ENCODE assay signal across 10 cellular contexts in the genomic region with DNA sequence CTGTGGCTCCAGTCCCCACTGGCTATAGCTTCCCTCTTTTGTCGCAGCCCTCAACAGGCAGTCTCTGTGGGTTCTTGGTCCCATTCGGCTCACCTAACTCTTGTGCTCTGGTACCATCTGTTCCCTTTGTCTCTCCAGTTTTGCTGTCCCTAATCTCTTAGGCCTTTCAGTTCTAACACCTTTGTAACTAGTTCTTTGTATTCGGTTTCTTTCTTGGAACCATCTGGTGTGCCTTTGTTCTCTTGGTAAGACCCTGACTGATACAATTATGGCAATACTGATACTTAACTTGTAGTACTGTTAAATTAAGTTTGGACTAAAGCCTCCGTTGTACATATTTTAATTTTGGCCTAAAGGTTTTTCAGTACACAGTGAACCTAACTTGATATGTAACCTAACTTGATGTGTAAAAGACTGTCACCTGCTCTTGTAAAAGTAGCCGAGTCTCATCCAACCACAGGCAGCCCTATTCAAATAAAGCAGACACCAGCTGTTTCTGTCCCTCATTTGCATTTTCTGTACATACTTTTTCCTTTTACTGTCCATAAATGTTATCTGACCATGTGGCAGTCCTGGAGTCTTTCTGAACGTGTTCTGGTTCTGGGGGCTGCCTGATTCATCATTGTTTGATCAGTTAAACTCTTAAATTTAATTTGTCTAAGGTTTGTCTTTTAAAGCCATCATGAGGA. TPM values are rescaled to one million over a fixed set of nuclear protein-coding genes. Genes with fewer than 3 reads are reported as not detected.
DNase-seq lines count a peak whose midpoint lies in the region; ATAC-seq, FAIRE-seq and TF ChIP-seq lines count a peak whose summit lies in the region.
"Had no signal": no experiment of that assay in that cellular context is flagged by ENCODE, and none has a peak within 500 bp of the region (broad histone marks: within the 10 kb centered on the region; RNA-seq: fewer than 3 reads in every experiment).

No MANE protein-coding gene starts in this region.

- H3K27ac ChIP-seq in K562 (ENCODE audit: extremely low read depth, low read depth, low read length) (no peak overlapping the region), brain microvascular endothelial cell (no peak overlapping the region)

- intact Hi-C loops in K562 (cut with micrococcal nuclease), result no loop called here

- POLR2A ChIA-PET in K562 (lab: Yijun Ruan, JAX), result no interaction called here

- no peaks in the 10 kb centered on the region for H3K36me3 ChIP-seq in K562 (ENCODE audit: control insufficient read depth, insufficient read depth, low read length)
- H3K36me3 ChIP-seq in brain microvascular endothelial cell (replicated peaks), result no peaks in the 10 kb centered on the region

- DNase-seq in GM18507 (ENCODE audit: extremely low spot score, insufficient read length, low read depth) (no peak), K562 (ENCODE audit: extremely low read depth in 1 of 4, low spot score in 3 of 4) (no peak), NOMO-1 (lab: John Stamatoyannopoulos, UW; ENCODE audit: unreplicated experiment in 2 of 2) (no peak), brain microvascular endothelial cell (no peak), MV-4-11 (lab: John Stamatoyannopoulos, UW) (no peak)
- DNase-seq in stimulated activated CD4-positive, alpha-beta T cell treated with anti-CD3 and anti-CD28 coated beads, Interleukin-12 subunit alpha, Interleukin-12 subunit beta, amount 100 ng/mL, for 4 hours, result no peak
- DNase-seq: cortex of kidney, left ventricle myocardium superior had no signal

- no peak overlapping the region for H3K9ac ChIP-seq in K562 (ENCODE audit: insufficient read depth in 1 of 2, low read depth in 2 of 2, low read length in 2 of 2)

- TF ChIP-seq CTCF in K562 (IDR thresholded peaks at IDR 0.05 in 2 of 3, conservative IDR thresholded peaks at IDR 0.05 in 1 of 3; ENCODE audit: insufficient read depth in 2 of 3, low read depth in 1 of 3, low read length in 3 of 3) (no peak), brain microvascular endothelial cell (IDR thresholded peaks at IDR 0.05; ENCODE audit: low read depth, low read length, missing control alignments) (no peak)

- no TSS peak for BruUV-seq in K562 (replicated peaks; lab: Mats Ljungman, UMichigan)

- peaks cover 2% of the 10 kb centered on the region for H3K79me2 ChIP-seq in K562 (ENCODE audit: control insufficient read depth, insufficient read depth, low read length)

- H4K20me1 ChIP-seq in K562 (replicated peaks; ENCODE audit: control insufficient read depth, insufficient read depth, low read length), result no peaks in the 10 kb centered on the region; the same call in 1 of the 2 replicates

- H3K4me1 ChIP-seq in K562 (replicated peaks in 1 of 2; ENCODE audit: control insufficient read depth in 2 of 2, insufficient read depth in 2 of 2, low read length in 2 of 2), result peaks cover 0 to 17% of the 10 kb centered on the region in 2 experiments; a peak in 3 of 5 replicates

- no peak for TF ChIP-seq RAD21 in K562 (CRISPR knock-in tag; conservative IDR thresholded peaks at IDR 0.05 in 1 of 2, IDR thresholded peaks at IDR 0.05 in 1 of 2)

- H3K27me3 ChIP-seq in K562 (ENCODE audit: control insufficient read depth in 2 of 2, insufficient read depth in 2 of 2, low read length in 2 of 2), result no peaks in the 10 kb centered on the region
- no peaks in the 10 kb centered on the region for H3K27me3 ChIP-seq in brain microvascular endothelial cell (replicated peaks)

- TF ChIP-seq EP300 in K562 (IDR thresholded peaks at IDR 0.05; ENCODE audit: low read length), result no peak

- no peaks in the 10 kb centered on the region for H3K9me3 ChIP-seq in K562 (replicated peaks; ENCODE audit: control insufficient read depth, insufficient read depth, low read depth, low read length)

- FAIRE-seq in GM18507 (lab: Jason Lieb, UNC) (peak; percentile 95), K562 (lab: Jason Lieb, UNC) (peak; percentile 15)

- H3K4me3 ChIP-seq in K562 (no peak overlapping the region), brain microvascular endothelial cell (ENCODE audit: low read depth, low read length) (no peak overlapping the region)

- H2AFZ ChIP-seq in K562 (ENCODE audit: low read depth, low read length), result peak overlapping the region; percentile 71

- H3K9me1 ChIP-seq in K562 (ENCODE audit: control insufficient read depth, insufficient read depth, low read length), result no peaks in the 10 kb centered on the region

- ATAC-seq in GM21367 (IDR thresholded peaks at IDR 0.05; ENCODE audit: unreplicated experiment), result peak; percentile 53
- ATAC-seq in HG03354 (IDR thresholded peaks at IDR 0.05; ENCODE audit: poor library complexity, severe bottlenecking, unreplicated experiment), result peak; percentile 66
- peak; percentile 19; the same call in 2 of the 3 replicates for ATAC-seq in K562
- ATAC-seq: left ventricle myocardium superior had no signal

- in situ Hi-C loops in K562 (cut with MboI) (no loop called here), brain microvascular endothelial cell (cut with HindIII; ENCODE audit: low pct_ligation_motif_present, low sequenced_read_pairs) (no loop called here)

- H3K4me2 ChIP-seq in K562 (ENCODE audit: insufficient read depth, low read length), result no peak overlapping the region; the same call in 1 of the 2 replicates

- CTCF ChIA-PET in K562 (lab: Yijun Ruan, JAX; ENCODE audit: low intra/inter-chr PET ratio), result no interaction called here

- 39% methylated on average over 6 of the region's 6 CpGs for WGBS in K562 (ENCODE audit: insufficient coverage, low coverage, missing lambda C conversion rate)

- no peak for TF ChIP-seq POLR2A in K562 (conservative IDR thresholded peaks at IDR 0.05)

TF ChIP-seq in K562, 482 proteins besides CTCF, POLR2A, EP300 and RAD21 (continues in another document):
- TF ChIP-seq, protein P1, sequence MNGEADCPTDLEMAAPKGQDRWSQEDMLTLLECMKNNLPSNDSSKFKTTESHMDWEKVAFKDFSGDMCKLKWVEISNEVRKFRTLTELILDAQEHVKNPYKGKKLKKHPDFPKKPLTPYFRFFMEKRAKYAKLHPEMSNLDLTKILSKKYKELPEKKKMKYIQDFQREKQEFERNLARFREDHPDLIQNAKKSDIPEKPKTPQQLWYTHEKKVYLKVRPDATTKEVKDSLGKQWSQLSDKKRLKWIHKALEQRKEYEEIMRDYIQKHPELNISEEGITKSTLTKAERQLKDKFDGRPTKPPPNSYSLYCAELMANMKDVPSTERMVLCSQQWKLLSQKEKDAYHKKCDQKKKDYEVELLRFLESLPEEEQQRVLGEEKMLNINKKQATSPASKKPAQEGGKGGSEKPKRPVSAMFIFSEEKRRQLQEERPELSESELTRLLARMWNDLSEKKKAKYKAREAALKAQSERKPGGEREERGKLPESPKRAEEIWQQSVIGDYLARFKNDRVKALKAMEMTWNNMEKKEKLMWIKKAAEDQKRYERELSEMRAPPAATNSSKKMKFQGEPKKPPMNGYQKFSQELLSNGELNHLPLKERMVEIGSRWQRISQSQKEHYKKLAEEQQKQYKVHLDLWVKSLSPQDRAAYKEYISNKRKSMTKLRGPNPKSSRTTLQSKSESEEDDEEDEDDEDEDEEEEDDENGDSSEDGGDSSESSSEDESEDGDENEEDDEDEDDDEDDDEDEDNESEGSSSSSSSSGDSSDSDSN (IDR thresholded peaks at IDR 0.05; ENCODE audit: borderline replicate concordance in 1 of 2, low read depth in 2 of 2, low read length in 2 of 2), result no peak
- TF ChIP-seq ETV1 (tag; conservative IDR thresholded peaks at IDR 0.05; ENCODE audit: low read depth) (no peak), CBFA2T3 (IDR thresholded peaks at IDR 0.05) (no peak), SMAD3 (CRISPR knock-in tag; conservative IDR thresholded peaks at IDR 0.05) (no peak)

RNA-seq across cellular contexts. Expression of a gene that starts 4.8 kb away (rescaled TPM):
- total RNA-seq in K562 (2011; cell fraction: chromatin; rRNA removed; ENCODE audit: low replicate concordance), result 5.0 and 7.2 TPM in 2 replicates
- 5.2 and 5.7 TPM in 2 replicates for total RNA-seq in K562 (2011; cell fraction: nucleolus; rRNA removed)
- 6.1 and 6.8 TPM in 2 replicates for total RNA-seq in K562 (2011; cell fraction: nucleoplasm; rRNA removed)
- total RNA-seq in K562 (2014; rRNA removed) (18.3 and 20.2 TPM in 2 replicates), K562 (2014; rRNA removed; fragmentation: Illumina TruSeq; extraction: Trizol) (24.0 and 26.7 TPM in 2 replicates), K562 (2015; rRNA removed; fragmentation: Illumina TruSeq; extraction: Trizol) (24.5 and 26.0 TPM in 2 replicates), K562 (2021) (19.3 and 20.7 TPM in 2 replicates)
- polyA plus RNA-seq in K562 (2011; rRNA removed) (14.5 and 16.5 TPM in 2 replicates), K562 (2014; fragmentation: Illumina TruSeq; extraction: Trizol) (25.4 and 26.7 TPM in 2 replicates), K562 (2014; fragmentation: Nextera tagmentation; extraction: Ambion mirVana) (10 to 100 TPM; 10.4 to 16.4 TPM), K562 (2014; rRNA removed) (20.8 and 23.4 TPM in 2 replicates)
- polyA plus RNA-seq in K562 (2011; cell fraction: cytosol; rRNA removed), result 10.5 and 14.4 TPM in 2 replicates
- polyA plus RNA-seq in K562 (2011; cell fraction: nucleus; rRNA removed), result 3.4 and 3.9 TPM in 2 replicates
- polyA plus RNA-seq in K562 (2012), result 14.4 and 17.9 TPM in 2 replicates
- 8.6 and 9.7 TPM in 2 replicates for polyA minus RNA-seq in K562 (2011; rRNA and poly(A)+ RNA removed)
- polyA minus RNA-seq in K562 (2011; cell fraction: cytosol; rRNA and poly(A)+ RNA removed), result 8.9 and 10.0 TPM in 2 replicates
- polyA minus RNA-seq in K562 (2011; cell fraction: nucleus; rRNA and poly(A)+ RNA removed), result 4.3 and 7.1 TPM in 2 replicates

RNA-seq across cellular contexts. Expression of a gene that starts 7.3 kb away (rescaled TPM):
- total RNA-seq in K562 (2011; cell fraction: chromatin; rRNA removed; ENCODE audit: low replicate concordance), result 30.1 and 42.9 TPM in 2 replicates
- 23.3 and 31.2 TPM in 2 replicates for total RNA-seq in K562 (2011; cell fraction: nucleolus; rRNA removed)
- 25.7 and 27.6 TPM in 2 replicates for total RNA-seq in K562 (2011; cell fraction: nucleoplasm; rRNA removed)
- total RNA-seq in K562 (2014; rRNA removed), result 17.5 and 28.1 TPM in 2 replicates
- total RNA-seq in K562 (2014; rRNA removed; fragmentation: Illumina TruSeq; extraction: Trizol), result 21.7 and 22.9 TPM in 2 replicates
- 23.9 and 25.3 TPM in 2 replicates for total RNA-seq in K562 (2015; rRNA removed; fragmentation: Illumina TruSeq; extraction: Trizol)
- total RNA-seq in K562 (2021), result 17.7 and 18.3 TPM in 2 replicates
- polyA plus RNA-seq in K562 (2011; rRNA removed), result 27.6 and 34.8 TPM in 2 replicates
- polyA plus RNA-seq in K562 (2011; cell fraction: cytosol; rRNA removed), result 25.0 and 26.2 TPM in 2 replicates
- polyA plus RNA-seq in K562 (2011; cell fraction: nucleus; rRNA removed), result 25.8 and 37.3 TPM in 2 replicates
- 15.7 and 23.8 TPM in 2 replicates for polyA plus RNA-seq in K562 (2012)
- 14.4 and 17.5 TPM in 2 replicates for polyA plus RNA-seq in K562 (2014; fragmentation: Illumina TruSeq; extraction: Trizol)
- polyA plus RNA-seq in K562 (2014; fragmentation: Nextera tagmentation; extraction: Ambion mirVana), result 1 to 10 TPM; 5.4 to 7.4 TPM
- polyA plus RNA-seq in K562 (2014; rRNA removed), result 13.5 and 16.2 TPM in 2 replicates
- polyA minus RNA-seq in K562 (2011; rRNA and poly(A)+ RNA removed), result 65.6 and 70.4 TPM in 2 replicates
- polyA minus RNA-seq in K562 (2011; cell fraction: cytosol; rRNA and poly(A)+ RNA removed), result 22.4 and 24.8 TPM in 2 replicates
- 28.9 and 42.2 TPM in 2 replicates for polyA minus RNA-seq in K562 (2011; cell fraction: nucleus; rRNA and poly(A)+ RNA removed)
